ENCODE assay signal across 9 cellular contexts in the genomic region with DNA sequence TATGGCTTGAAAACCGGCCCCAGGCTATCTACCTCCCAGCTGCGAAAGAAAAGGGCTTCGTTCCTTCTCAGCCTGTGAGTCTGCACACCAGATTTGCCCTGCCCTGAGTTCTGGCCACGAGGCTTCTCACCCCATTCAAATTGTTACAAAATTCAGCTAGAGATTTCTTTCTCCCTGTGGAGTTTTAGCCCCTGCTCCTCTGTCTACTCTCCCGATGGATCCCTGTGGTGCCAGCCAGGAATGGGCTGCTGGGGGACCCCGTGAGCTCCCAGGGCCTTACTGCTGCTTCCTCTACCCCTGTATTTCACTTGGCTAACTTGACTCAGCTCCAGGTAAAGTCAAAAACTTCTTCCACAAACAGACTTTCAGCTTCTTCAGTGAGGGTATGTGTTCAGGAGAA.
"Had no signal": no experiment of that assay in that cellular context is flagged by ENCODE, and none has a peak within 500 bp of the region (broad histone marks: within the 10 kb centered on the region; RNA-seq: fewer than 3 reads in every experiment).

No MANE protein-coding gene starts in this region.

- H3K4me1 Mint-ChIP-seq: IgD-negative memory B cell had no signal

- H3K4me3 ChIP-seq: HAP-1 had no signal

- H3K4me1 ChIP-seq: HAP-1 had no signal

- ATAC-seq: HCT116, HepG2 had no signal

- DNase-seq: GOT3, HFFc6, KG1 had no signal

- H3K27ac Mint-ChIP-seq: HFFc6, IgD-negative memory B cell had no signal

- H3K27ac ChIP-seq: HL-60 had no signal

- H3K36me3 Mint-ChIP-seq: IgD-negative memory B cell had no signal

- FAIRE-seq: H54, HepG2 had no signal

- H3K9me3 ChIP-seq: HAP-1 had no signal

- H3K9me3 Mint-ChIP-seq: HFFc6, IgD-negative memory B cell had no signal

- H3K4me3 Mint-ChIP-seq: HFFc6, IgD-negative memory B cell had no signal

- H3K36me3 ChIP-seq: HAP-1 had no signal
